15 cellular contexts compared by ENCODE assay signal in genomic region chr22:20396639-20397038, GRCh38. TPM values are rescaled to one million over a fixed set of nuclear protein-coding genes. Genes with fewer than 3 reads are reported as not detected.
DNase-seq lines count a peak whose midpoint lies in the region; TF ChIP-seq lines count a peak whose summit lies in the region.
"Had no signal": no experiment of that assay in that cellular context is flagged by ENCODE, and none has a peak within 500 bp of the region (broad histone marks: within the 10 kb centered on the region; RNA-seq: fewer than 3 reads in every experiment).

No MANE protein-coding gene starts in this region.

- no peak for TF ChIP-seq CTCF in type B pancreatic cell (conservative IDR thresholded peaks at IDR 0.05)

- DNase-seq in activated effector memory CD4-positive, alpha-beta T cell treated with anti-CD3 and anti-CD28 coated beads, Interleukin-2, amount 50 U/mL, for 16 hours: peak; percentile 45
- DNase-seq in activated effector memory CD4-positive, alpha-beta T cell treated with Interleukin-2 at 50 U/mL for 16 hours: no peak
- DNase-seq in amniotic epithelial cell (ENCODE audit: low read depth): peak; percentile 41
- peak; percentile 32 for DNase-seq in iris pigment epithelial cell (ENCODE audit: low read depth)
- no peak for DNase-seq in type B pancreatic cell (ENCODE audit: extremely low spot score, unreplicated experiment)
- DNase-seq in H4 (ENCODE audit: low spot score): no peak
- no peak for DNase-seq in amygdala (lab: John Stamatoyannopoulos, UW)
- DNase-seq in middle frontal gyrus (ENCODE audit: extremely low spot score, low spot score): no peak
- DNase-seq: activated CD8-positive, alpha-beta memory T cell treated with anti-CD3 and anti-CD28 coated beads, Interleukin-2, amount 50 U/mL, for 48 hours; DMS79; effector memory CD4-positive, alpha-beta T cell; NCI-H2107; pancreas; stimulated activated CD4-positive, alpha-beta T cell treated with anti-CD3 and anti-CD28 coated beads, Interleukin-15, amount 100 ng/mL, for 24 hours; tibial artery had no signal

- peaks cover 33% of the 10 kb centered on the region for H3K4me1 Mint-ChIP-seq in type B pancreatic cell (ENCODE audit: unreplicated experiment)

- H3K4me3 Mint-ChIP-seq in type B pancreatic cell: peak overlapping the region; percentile 94

- no peaks in the 10 kb centered on the region for H3K9me3 Mint-ChIP-seq in type B pancreatic cell

- peaks cover 4% of the 10 kb centered on the region for H3K36me3 Mint-ChIP-seq in type B pancreatic cell

- H3K27me3 Mint-ChIP-seq in type B pancreatic cell: no peaks in the 10 kb centered on the region

- no peak overlapping the region for H3K27ac Mint-ChIP-seq in type B pancreatic cell

RNA-seq across cellular contexts. Expression of gene ZNF74, which starts 2.7 kb away (rescaled TPM):
- 24.6 and 39.5 TPM in 2 replicates for total RNA-seq in type B pancreatic cell (ENCODE audit: low replicate concordance)
- 6.1 and 19.5 TPM in 2 replicates for total RNA-seq in H4 (2014; rRNA removed; shearing (Covaris generic))

RNA-seq across cellular contexts. Expression of gene SCARF2, which starts 41.0 kb away (rescaled TPM):
- total RNA-seq in type B pancreatic cell (ENCODE audit: low replicate concordance): 4.2 and 21.7 TPM in 2 replicates
- 7.7 TPM in 2 replicates for total RNA-seq in H4 (2014; rRNA removed; shearing (Covaris generic))

Comparison
In these comparisons a context has a peak if more than half of its experiments do, and no peak if none do; other contexts are left out.
1. DNase-seq: peak in activated effector memory CD4-positive, alpha-beta T cell treated with anti-CD3 and anti-CD28 coated beads, Interleukin-2, amount 50 U/mL, for 16 hours (single experiment), amniotic epithelial cell (single experiment) and iris pigment epithelial cell (single experiment); none in activated effector memory CD4-positive, alpha-beta T cell treated with Interleukin-2 at 50 U/mL for 16 hours (single experiment), type B pancreatic cell (single experiment), H4 (single experiment), amygdala (0 of 56) and middle frontal gyrus (single experiment).